ENCODE assay signal across 8 cellular contexts in the genomic region with DNA sequence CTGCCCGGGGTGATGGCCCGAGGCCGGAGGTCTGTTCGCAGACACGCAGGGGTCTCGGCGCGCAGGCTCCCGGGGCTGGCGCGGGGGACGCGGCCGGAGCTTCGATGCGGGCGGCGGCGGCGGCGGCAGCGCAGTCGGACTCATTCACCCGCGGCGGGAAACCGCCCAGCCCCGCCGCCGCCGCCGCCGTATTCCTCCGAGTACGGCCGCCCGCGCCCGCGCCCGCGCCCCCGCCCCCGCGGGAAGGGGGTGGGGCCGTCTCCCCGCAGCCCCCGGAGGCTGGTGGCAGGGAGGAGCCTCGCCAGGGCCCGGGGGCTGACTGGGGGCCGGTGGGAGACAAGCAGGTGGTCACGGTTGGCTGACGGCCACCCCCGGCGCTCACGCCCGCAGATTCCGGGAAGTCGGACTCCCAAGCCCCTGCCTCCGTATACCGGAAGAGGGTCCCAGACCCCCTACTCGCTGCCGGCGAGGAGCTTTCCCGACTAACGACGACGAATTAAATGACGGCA. TPM values are rescaled to one million over a fixed set of nuclear protein-coding genes. Genes with fewer than 3 reads are reported as not detected.
DNase-seq lines count a peak whose midpoint lies in the region; ATAC-seq and TF ChIP-seq lines count a peak whose summit lies in the region.

A gene with protein sequence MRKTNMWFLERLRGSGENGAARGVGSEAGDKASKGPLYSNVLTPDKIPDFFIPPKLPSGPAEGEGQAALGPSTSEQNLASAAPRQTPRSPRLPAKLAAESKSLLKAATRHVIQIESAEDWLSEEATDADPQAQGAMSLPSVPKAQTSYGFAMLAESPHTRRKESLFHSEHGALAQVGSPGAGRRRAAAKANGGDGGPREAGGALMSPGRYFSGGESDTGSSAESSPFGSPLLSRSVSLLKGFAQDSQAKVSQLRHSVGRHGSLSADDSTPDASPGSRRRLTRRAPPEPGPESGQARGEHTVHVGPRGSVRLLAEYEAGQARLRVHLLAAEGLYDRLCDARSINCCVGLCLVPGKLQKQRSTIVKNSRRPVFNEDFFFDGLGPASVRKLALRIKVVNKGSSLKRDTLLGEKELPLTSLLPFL (minus strand): TSS at position 142 of the 509 bp plus-strand sequence. CDS start 786 bp downstream, outside the sequence.

- WGBS in sigmoid colon, 2 donors: 1% methylated on average over 69 of the region's 69 CpGs

- TF ChIP-seq CTCF in left ventricle myocardium inferior (IDR thresholded peaks at IDR 0.05; ENCODE audit: borderline replicate concordance) (no peak), sigmoid colon (IDR thresholded peaks at IDR 0.05) (no peak)

- DNase-seq in activated CD8-positive, alpha-beta memory T cell treated with anti-CD3 and anti-CD28 coated beads, Interleukin-2, amount 50 U/mL, for 4 hours: peak; percentile 44
- DNase-seq in activated CD8-positive, alpha-beta memory T cell treated with anti-CD3 and anti-CD28 coated beads for 24 hours: no peak
- peak; percentile 36 to 52 for DNase-seq in activated T-cell treated with anti-CD3 and anti-CD28 coated beads, Interleukin-2, amount 50 U/mL, for 48 hours
- DNase-seq in left ventricle myocardium inferior (no peak), sigmoid colon (no peak), amniotic stem cell (lab: John Stamatoyannopoulos, UW) (no peak), ecto neural progenitor cell (ENCODE audit: low spot score) (no peak)

- peaks cover 32% of the 10 kb centered on the region for H3K4me1 ChIP-seq in left ventricle myocardium inferior
- H3K4me1 ChIP-seq in sigmoid colon: peaks cover 0 to 24% (median 21%) of the 10 kb centered on the region in 4 donors

- ATAC-seq in GM18519 (IDR thresholded peaks at IDR 0.05; ENCODE audit: low FRiP score, unreplicated experiment): no peak

- no peak for TF ChIP-seq POLR2A in sigmoid colon (IDR thresholded peaks at IDR 0.05)

- TF ChIP-seq EP300 in sigmoid colon (IDR thresholded peaks at IDR 0.05): no peak

- H3K4me3 ChIP-seq in left ventricle myocardium inferior (peak within 1 kb of the TSS; percentile 74), sigmoid colon (peak within 1 kb of the TSS; percentile 22 to 53 (median 44))

- H3K27me3 ChIP-seq in left ventricle myocardium inferior (ENCODE audit: low read depth) (peaks cover 82% of the 10 kb centered on the region), sigmoid colon (peaks cover 28 to 74% (median 71%) of the 10 kb centered on the region in 3 donors)

- H3K36me3 ChIP-seq in left ventricle myocardium inferior (no peaks in the 10 kb centered on the region), sigmoid colon (no peaks in the 10 kb centered on the region)

- H3K27ac ChIP-seq in left ventricle myocardium inferior (replicated peaks): peak within 1 kb of the TSS; percentile 56
- no peak within 1 kb of the TSS for H3K27ac ChIP-seq in sigmoid colon

- intact Hi-C loops in left ventricle myocardium inferior (cut with micrococcal nuclease): no loop called here
- intact Hi-C loops in sigmoid colon (cut with DNase I): no loop called here

- H3K9me3 ChIP-seq in left ventricle myocardium inferior (replicated peaks) (no peaks in the 10 kb centered on the region), sigmoid colon (no peaks in the 10 kb centered on the region)

RNA-seq across cellular contexts. Expression of the gene that starts here (rescaled TPM):
- total RNA-seq in left ventricle myocardium inferior (0.63 TPM), sigmoid colon (1 to 10 TPM in 1 of 4 donors, under 1 TPM in 3; 0.55 to 1.2 (median 0.76) TPM)
- polyA plus RNA-seq in sigmoid colon: under 1 TPM in 2 of 3 donors, not detected in 1; under 0.01 to 0.96 TPM

Comparison
In these comparisons a context has a peak if more than half of its experiments do, and no peak if none do; other contexts are left out.
1. DNase-seq: peak in activated CD8-positive, alpha-beta memory T cell treated with anti-CD3 and anti-CD28 coated beads, Interleukin-2, amount 50 U/mL, for 4 hours (single experiment) and activated T-cell treated with anti-CD3 and anti-CD28 coated beads, Interleukin-2, amount 50 U/mL, for 48 hours (2 of 2); none in activated CD8-positive, alpha-beta memory T cell treated with anti-CD3 and anti-CD28 coated beads for 24 hours (single experiment), left ventricle myocardium inferior (single experiment), sigmoid colon (single experiment), amniotic stem cell (single experiment) and ecto neural progenitor cell (single experiment).